ENCODE assay signal across 8 cellular contexts in genomic region chr1:235649722-235650163, GRCh38. TPM values are rescaled to one million over a fixed set of nuclear protein-coding genes. Genes with fewer than 3 reads are reported as not detected.
DNase-seq lines count a peak whose midpoint lies in the region; ATAC-seq and TF ChIP-seq lines count a peak whose summit lies in the region.

Gene GNG4 (minus strand): TSS chr1:235649784. CDS start chr1:235583838, 65,946 bp downstream.

- H3K4me1 Mint-ChIP-seq in activated CD4-positive, alpha-beta T cell treated with anti-CD3 and anti-CD28 coated beads, Interleukin-2, amount 10 ng/mL, durations not matched to agents 24 days and 14 days: peaks cover 31% of the 10 kb centered on the region

- intact Hi-C loops in activated CD4-positive, alpha-beta T cell treated with anti-CD3 and anti-CD28 coated beads, Interleukin-2, amount 10 ng/mL, durations not matched to agents 24 days and 14 days (cut with micrococcal nuclease): no loop called here

- H3K4me3 Mint-ChIP-seq in activated CD4-positive, alpha-beta T cell treated with anti-CD3 and anti-CD28 coated beads, Interleukin-2, amount 10 ng/mL, durations not matched to agents 24 days and 14 days: peak within 1 kb of the TSS; percentile 96

- peaks cover 25% of the 10 kb centered on the region for H3K36me3 Mint-ChIP-seq in activated CD4-positive, alpha-beta T cell treated with anti-CD3 and anti-CD28 coated beads, Interleukin-2, amount 10 ng/mL, durations not matched to agents 24 days and 14 days (ENCODE audit: low read depth)

- peak within 1 kb of the TSS; percentile 54 for H3K4me3 ChIP-seq in fibroblast of villous mesenchyme (ENCODE audit: low read depth, low read length)

- ATAC-seq in GM18909 (IDR thresholded peaks at IDR 0.05; ENCODE audit: poor library complexity, unreplicated experiment): no peak

- TF ChIP-seq CTCF in fibroblast of villous mesenchyme (IDR thresholded peaks at IDR 0.05; ENCODE audit: insufficient read depth, low read depth, low read length): no peak

- peaks cover 3% of the 10 kb centered on the region for H3K9me3 Mint-ChIP-seq in activated CD4-positive, alpha-beta T cell treated with anti-CD3 and anti-CD28 coated beads, Interleukin-2, amount 10 ng/mL, durations not matched to agents 24 days and 14 days

- peak within 1 kb of the TSS; percentile 88 for H3K27ac Mint-ChIP-seq in activated CD4-positive, alpha-beta T cell treated with anti-CD3 and anti-CD28 coated beads, Interleukin-2, amount 10 ng/mL, durations not matched to agents 24 days and 14 days

- DNase-seq in NCI-H446 (lab: John Stamatoyannopoulos, UW): peak; percentile 61 to 69
- DNase-seq in NCI-H446 treated with DMSO at 0.1 percent for 48 hours (lab: John Stamatoyannopoulos, UW): no peak
- DNase-seq in HuH-7 (ENCODE audit: low spot score): peak; percentile 79
- peak; percentile 80 for DNase-seq in activated CD4-positive, alpha-beta T cell treated with anti-CD3 and anti-CD28 coated beads, Interleukin-2, amount 10 ng/mL, durations not matched to agents 24 days and 14 days
- DNase-seq in fibroblast of villous mesenchyme (ENCODE audit: low read depth): no peak
- DNase-seq in retina: peak; percentile 77
- DNase-seq in HUDEP-2 (lab: John Stamatoyannopoulos, UW; ENCODE audit: unreplicated experiment in 76 of 76): no peak

- peaks cover 67% of the 10 kb centered on the region for H3K27me3 Mint-ChIP-seq in activated CD4-positive, alpha-beta T cell treated with anti-CD3 and anti-CD28 coated beads, Interleukin-2, amount 10 ng/mL, durations not matched to agents 24 days and 14 days

RNA-seq across cellular contexts. Expression of gene GNG4, which starts in this region (rescaled TPM):
- total RNA-seq in activated CD4-positive, alpha-beta T cell treated with anti-CD3 and anti-CD28 coated beads, Interleukin-2, amount 10 ng/mL, durations not matched to agents 24 days and 14 days: 76.2 and 77.2 TPM in 2 replicates
- total RNA-seq in fibroblast of villous mesenchyme: 5.2 and 7.3 TPM in 2 replicates

Comparison
In these comparisons a context has a peak if more than half of its experiments do, and no peak if none do; other contexts are left out.
1. DNase-seq: peak in NCI-H446 (2 of 2), HuH-7 (single experiment), activated CD4-positive, alpha-beta T cell treated with anti-CD3 and anti-CD28 coated beads, Interleukin-2, amount 10 ng/mL, durations not matched to agents 24 days and 14 days (single experiment) and retina (single experiment); none in NCI-H446 treated with DMSO at 0.1 percent for 48 hours (single experiment), fibroblast of villous mesenchyme (single experiment) and HUDEP-2 (0 of 76).